Comparison of ENCODE assay signal across 1 cellular context in genomic region chr19:49638360-49638759, GRCh38.
TF ChIP-seq lines count a peak whose summit lies in the region.

No MANE protein-coding gene starts in this region.

TF ChIP-seq in endothelial cell of umbilical vein, 7 proteins besides CTCF, POLR2A, EP300 and RAD21:
- no peak for TF ChIP-seq FOS (IDR thresholded peaks at IDR 0.05; ENCODE audit: borderline replicate concordance, insufficient read depth, low read length)
- TF ChIP-seq, protein P1, sequence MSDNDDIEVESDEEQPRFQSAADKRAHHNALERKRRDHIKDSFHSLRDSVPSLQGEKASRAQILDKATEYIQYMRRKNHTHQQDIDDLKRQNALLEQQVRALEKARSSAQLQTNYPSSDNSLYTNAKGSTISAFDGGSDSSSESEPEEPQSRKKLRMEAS (IDR thresholded peaks at IDR 0.05; ENCODE audit: insufficient read depth, insufficient read length): no peak
- no peak for TF ChIP-seq GATA2 (IDR thresholded peaks at IDR 0.05; ENCODE audit: insufficient read depth, insufficient read length, low read depth, low read length)
- TF ChIP-seq MYC (IDR thresholded peaks at IDR 0.05; ENCODE audit: low read depth, low read length): no peak
- no peak for TF ChIP-seq JUN (IDR thresholded peaks at IDR 0.05; ENCODE audit: borderline replicate concordance, insufficient read depth, insufficient read length, low read depth)
- no peak for TF ChIP-seq EZH2 (IDR thresholded peaks at IDR 0.05; ENCODE audit: borderline replicate concordance, low read depth, low read length, severe bottlenecking)
- TF ChIP-seq POLR2AphosphoS5 (IDR thresholded peaks at IDR 0.05; ENCODE audit: insufficient read depth, low read depth, low read length): no peak
